In genomic region chr19:7505288-7505681, GRCh38 we compare ENCODE assay signal across 13 cellular contexts. TPM values are rescaled to one million over a fixed set of nuclear protein-coding genes. Genes with fewer than 3 reads are reported as not detected.
A peak's percentile ranks its signal among the peaks of the same experiment; 100 is the strongest.
DNase-seq lines count a peak whose midpoint lies in the region; FAIRE-seq and TF ChIP-seq lines count a peak whose summit lies in the region.
"Had no signal": no experiment of that assay in that cellular context is flagged by ENCODE, and none has a peak within 500 bp of the region (broad histone marks: within the 10 kb centered on the region; RNA-seq: fewer than 3 reads in every experiment).

No MANE protein-coding gene starts in this region.

- H3K79me1 ChIP-seq in neuronal stem cell (ENCODE audit: low read depth, low read length) = no peaks in the 10 kb centered on the region

- H2BK5ac ChIP-seq in neuronal stem cell (ENCODE audit: low read length) = no peak overlapping the region

- no peak overlapping the region for H3K18ac ChIP-seq in neuronal stem cell (ENCODE audit: low read length)

- H2AFZ ChIP-seq in neuronal stem cell (ENCODE audit: low read length) = peak overlapping the region; percentile 84

- no peak overlapping the region for H2BK12ac ChIP-seq in neuronal stem cell (ENCODE audit: low read length)

- no peaks in the 10 kb centered on the region for H3K9me3 Mint-ChIP-seq in activated T-helper 1 cell treated with anti-CD3 and anti-CD28 coated beads, Interleukin-12 subunit alpha, Interleukin-12 subunit beta, Interleukin-2, Interleukin-4 antibody, amounts not matched to agents 30 ng/mL and 10 ng/mL and 1 ng/mL, durations not matched to agents 14 hours and 24 hours and 36 hours

- no peak for TF ChIP-seq CTCF in ascending aorta (IDR thresholded peaks at IDR 0.05)

- H4K91ac ChIP-seq in neuronal stem cell (ENCODE audit: low read depth, low read length, poor library complexity) = no peak overlapping the region

- no peak overlapping the region for H3K4me2 ChIP-seq in neuronal stem cell (ENCODE audit: insufficient read depth, low read length, poor library complexity, severe bottlenecking)

- H3K36me3 ChIP-seq in neuronal stem cell (replicated peaks in 1 of 2; ENCODE audit: control insufficient read depth in 2 of 2, insufficient read depth in 2 of 2, low read length in 2 of 2) (no peaks in the 10 kb centered on the region), ascending aorta (no peaks in the 10 kb centered on the region)
- H3K36me3 ChIP-seq: adrenal gland, suprapubic skin had no signal

- H2BK15ac ChIP-seq in neuronal stem cell (ENCODE audit: low read length) = no peak overlapping the region

- peaks cover 25% of the 10 kb centered on the region for H3K27me3 Mint-ChIP-seq in activated T-helper 1 cell treated with anti-CD3 and anti-CD28 coated beads, Interleukin-12 subunit alpha, Interleukin-12 subunit beta, Interleukin-2, Interleukin-4 antibody, amounts not matched to agents 30 ng/mL and 10 ng/mL and 1 ng/mL, durations not matched to agents 14 hours and 24 hours and 36 hours (ENCODE audit: insufficient read depth)

- H3K9me3 ChIP-seq in neuronal stem cell (replicated peaks in 1 of 2; ENCODE audit: control insufficient read depth in 2 of 2, insufficient read depth in 1 of 2, low read depth in 1 of 2, low read length in 2 of 2) (peaks cover 0 to 3% of the 10 kb centered on the region in 2 donors), ascending aorta (no peaks in the 10 kb centered on the region)
- H3K9me3 ChIP-seq: adrenal gland, suprapubic skin had no signal

- peak; percentile 44 for DNase-seq in NCI-H1436 (lab: John Stamatoyannopoulos, UW)
- DNase-seq in NCI-H1436 treated with DMSO at 0.1 percent for 48 hours (lab: John Stamatoyannopoulos, UW) = no peak
- DNase-seq in NCI-H2029 treated with DMSO at 0.1 percent for 48 hours (lab: John Stamatoyannopoulos, UW) = peak; percentile 38
- no peak for DNase-seq in activated T-helper 1 cell treated with anti-CD3 and anti-CD28 coated beads, Interleukin-12 subunit alpha, Interleukin-12 subunit beta, Interleukin-2, Interleukin-4 antibody, amounts not matched to agents 30 ng/mL and 10 ng/mL and 1 ng/mL, durations not matched to agents 14 hours and 24 hours and 36 hours (ENCODE audit: low spot score)
- no peak for DNase-seq in neuronal stem cell (ENCODE audit: low spot score)
- DNase-seq in ascending aorta (ENCODE audit: low spot score in 2 of 2) = no peak
- no peak for DNase-seq in activated CD4-positive, alpha-beta T cell treated with anti-CD3 and anti-CD28 coated beads for 1 hour
- DNase-seq in GM19239 (ENCODE audit: insufficient read length, low spot score) = no peak
- DNase-seq: activated CD8-positive, alpha-beta memory T cell treated with anti-CD3 and anti-CD28 coated beads for 24 hours; glutamatergic neuron; T-helper 2 cell had no signal

- H3K36me3 Mint-ChIP-seq in activated T-helper 1 cell treated with anti-CD3 and anti-CD28 coated beads, Interleukin-12 subunit alpha, Interleukin-12 subunit beta, Interleukin-2, Interleukin-4 antibody, amounts not matched to agents 30 ng/mL and 10 ng/mL and 1 ng/mL, durations not matched to agents 14 hours and 24 hours and 36 hours (ENCODE audit: low read depth) = no peaks in the 10 kb centered on the region

- H2AK5ac ChIP-seq in neuronal stem cell (ENCODE audit: low read depth, low read length) = peak overlapping the region; percentile 75

- H3K4me3 Mint-ChIP-seq in activated T-helper 1 cell treated with anti-CD3 and anti-CD28 coated beads, Interleukin-12 subunit alpha, Interleukin-12 subunit beta, Interleukin-2, Interleukin-4 antibody, amounts not matched to agents 30 ng/mL and 10 ng/mL and 1 ng/mL, durations not matched to agents 14 hours and 24 hours and 36 hours = peak overlapping the region; percentile 15

- WGBS in neuronal stem cell (ENCODE audit: extremely low coverage in 2 of 2, insufficient read length in 2 of 2, insufficient replicate concordance in 1 of 2), 2 donors = no CpG with 5 or more reads among the region's 19 CpGs

- peaks cover 4% of the 10 kb centered on the region for H3K4me1 Mint-ChIP-seq in activated T-helper 1 cell treated with anti-CD3 and anti-CD28 coated beads, Interleukin-12 subunit alpha, Interleukin-12 subunit beta, Interleukin-2, Interleukin-4 antibody, amounts not matched to agents 30 ng/mL and 10 ng/mL and 1 ng/mL, durations not matched to agents 14 hours and 24 hours and 36 hours (ENCODE audit: low read depth)

- no peak overlapping the region for H3K4me3 ChIP-seq in neuronal stem cell (ENCODE audit: low read length in 2 of 2)
- no peak overlapping the region for H3K4me3 ChIP-seq in ascending aorta

- H3K4me1 ChIP-seq in neuronal stem cell (ENCODE audit: control insufficient read depth in 2 of 2, insufficient read depth in 1 of 2, low read depth in 1 of 2, low read length in 2 of 2) = peaks cover 0 to 5% of the 10 kb centered on the region in 2 donors
- peaks cover 3 to 9% of the 10 kb centered on the region in 2 donors for H3K4me1 ChIP-seq in ascending aorta

- H3K27ac Mint-ChIP-seq in activated T-helper 1 cell treated with anti-CD3 and anti-CD28 coated beads, Interleukin-12 subunit alpha, Interleukin-12 subunit beta, Interleukin-2, Interleukin-4 antibody, amounts not matched to agents 30 ng/mL and 10 ng/mL and 1 ng/mL, durations not matched to agents 14 hours and 24 hours and 36 hours = no peak overlapping the region

- H4K8ac ChIP-seq in neuronal stem cell (ENCODE audit: low read depth, low read length) = no peak overlapping the region

- no peak overlapping the region for H2BK120ac ChIP-seq in neuronal stem cell (ENCODE audit: low read depth, low read length)

- H3K4ac ChIP-seq in neuronal stem cell (ENCODE audit: low read length) = no peak overlapping the region

- H3K27ac ChIP-seq in neuronal stem cell (replicated peaks; ENCODE audit: low read length) = no peak overlapping the region
- no peak overlapping the region for H3K27ac ChIP-seq in ascending aorta
- H3K27ac ChIP-seq: suprapubic skin had no signal

- H3K9ac ChIP-seq in neuronal stem cell (ENCODE audit: low read depth, low read length, poor library complexity) = no peak overlapping the region

- H3K27me3 ChIP-seq in neuronal stem cell (ENCODE audit: control insufficient read depth in 3 of 3, insufficient read depth in 3 of 3, low read depth in 1 of 3, low read length in 3 of 3) (peaks cover 0 to 17% (median 10%) of the 10 kb centered on the region in 3 experiments), ascending aorta (no peaks in the 10 kb centered on the region)
- H3K27me3 ChIP-seq: adrenal gland had no signal

- no peak overlapping the region for H3K23ac ChIP-seq in neuronal stem cell (ENCODE audit: low read depth, low read length, poor library complexity)

- intact Hi-C loops in activated T-helper 1 cell treated with anti-CD3 and anti-CD28 coated beads, Interleukin-12 subunit alpha, Interleukin-12 subunit beta, Interleukin-2, Interleukin-4 antibody, amounts not matched to agents 30 ng/mL and 10 ng/mL and 1 ng/mL, durations not matched to agents 14 hours and 24 hours and 36 hours (cut with micrococcal nuclease) = no loop called here
- intact Hi-C loops in ascending aorta (cut with DNase I) = no loop called here

- H3K14ac ChIP-seq in neuronal stem cell (ENCODE audit: low read length) = peak overlapping the region; percentile 21

- FAIRE-seq in GM19239 (lab: Jason Lieb, UNC) = no peak

RNA-seq across cellular contexts. Expression of gene ZNF358, which starts 10.6 kb away (rescaled TPM):
- total RNA-seq in activated T-helper 1 cell treated with anti-CD3 and anti-CD28 coated beads, Interleukin-12 subunit alpha, Interleukin-12 subunit beta, Interleukin-2, Interleukin-4 antibody, amounts not matched to agents 30 ng/mL and 10 ng/mL and 1 ng/mL, durations not matched to agents 14 hours and 24 hours and 36 hours = 4.8 and 5.2 TPM in 2 replicates
- polyA plus RNA-seq in neuronal stem cell (2013, experiment 1 of 2) = 109 TPM
- 102 TPM for polyA plus RNA-seq in neuronal stem cell (2013, experiment 2 of 2)
- total RNA-seq in ascending aorta = 163 TPM

RNA-seq across cellular contexts. Expression of gene PEX11G, which starts 16.4 kb away (rescaled TPM):
- total RNA-seq in activated T-helper 1 cell treated with anti-CD3 and anti-CD28 coated beads, Interleukin-12 subunit alpha, Interleukin-12 subunit beta, Interleukin-2, Interleukin-4 antibody, amounts not matched to agents 30 ng/mL and 10 ng/mL and 1 ng/mL, durations not matched to agents 14 hours and 24 hours and 36 hours = 1.4 and 1.5 TPM in 2 replicates
- 1.4 TPM for polyA plus RNA-seq in neuronal stem cell (2013, experiment 1 of 2)
- 1.4 TPM for polyA plus RNA-seq in neuronal stem cell (2013, experiment 2 of 2)
- not detected for total RNA-seq in ascending aorta

RNA-seq across cellular contexts. Expression of gene MCOLN1, which starts 17.1 kb away (rescaled TPM):
- total RNA-seq in activated T-helper 1 cell treated with anti-CD3 and anti-CD28 coated beads, Interleukin-12 subunit alpha, Interleukin-12 subunit beta, Interleukin-2, Interleukin-4 antibody, amounts not matched to agents 30 ng/mL and 10 ng/mL and 1 ng/mL, durations not matched to agents 14 hours and 24 hours and 36 hours = 14.0 and 14.4 TPM in 2 replicates
- polyA plus RNA-seq in neuronal stem cell (2013, experiment 1 of 2) = 6.6 TPM
- polyA plus RNA-seq in neuronal stem cell (2013, experiment 2 of 2) = 7.4 TPM
- total RNA-seq in ascending aorta = 11.9 TPM

RNA-seq across cellular contexts. Expression of gene PNPLA6, which starts 30.2 kb away (rescaled TPM):
- 131 and 136 TPM in 2 replicates for total RNA-seq in activated T-helper 1 cell treated with anti-CD3 and anti-CD28 coated beads, Interleukin-12 subunit alpha, Interleukin-12 subunit beta, Interleukin-2, Interleukin-4 antibody, amounts not matched to agents 30 ng/mL and 10 ng/mL and 1 ng/mL, durations not matched to agents 14 hours and 24 hours and 36 hours
- 56.3 TPM for polyA plus RNA-seq in neuronal stem cell (2013, experiment 1 of 2)
- polyA plus RNA-seq in neuronal stem cell (2013, experiment 2 of 2) = 57.3 TPM
- 190 TPM for total RNA-seq in ascending aorta

Comparison
In these comparisons a context has a peak if more than half of its experiments do, and no peak if none do; other contexts are left out.
1. DNase-seq: peak in NCI-H1436 (single experiment) and NCI-H2029 treated with DMSO at 0.1 percent for 48 hours (single experiment); none in NCI-H1436 treated with DMSO at 0.1 percent for 48 hours (single experiment), activated T-helper 1 cell treated with anti-CD3 and anti-CD28 coated beads, Interleukin-12 subunit alpha, Interleukin-12 subunit beta, Interleukin-2, Interleukin-4 antibody, amounts not matched to agents 30 ng/mL and 10 ng/mL and 1 ng/mL, durations not matched to agents 14 hours and 24 hours and 36 hours (single experiment), neuronal stem cell (single experiment), ascending aorta (0 of 2), activated CD4-positive, alpha-beta T cell treated with anti-CD3 and anti-CD28 coated beads for 1 hour (single experiment) and GM19239 (single experiment).
2. RNA of gene ZNF358, which starts 10.6 kb away (total RNA-seq): 163 TPM in ascending aorta (single experiment); 4.8 to 5.2 TPM in activated T-helper 1 cell treated with anti-CD3 and anti-CD28 coated beads, Interleukin-12 subunit alpha, Interleukin-12 subunit beta, Interleukin-2, Interleukin-4 antibody, amounts not matched to agents 30 ng/mL and 10 ng/mL and 1 ng/mL, durations not matched to agents 14 hours and 24 hours and 36 hours; every median in the first group is over 10 times any median in the second.